In the genomic region with DNA sequence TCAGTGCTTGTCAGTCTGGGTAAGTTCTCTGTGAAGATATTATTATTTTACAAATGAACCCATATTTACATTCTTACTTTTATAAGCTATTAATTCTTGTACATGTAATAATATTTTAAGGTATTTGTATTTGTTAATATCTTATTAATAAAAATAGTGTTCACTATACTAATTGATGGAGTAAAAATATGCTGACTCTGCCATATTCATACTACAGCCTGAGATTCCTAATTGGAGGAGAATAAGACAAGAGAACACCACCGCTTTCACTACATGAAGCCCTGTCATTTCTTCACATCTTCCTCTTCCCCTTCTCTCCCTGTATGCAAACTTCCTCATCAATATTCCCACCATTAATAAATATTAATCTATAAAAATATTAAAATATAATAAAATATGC, we compare ENCODE assay signal across 4 cellular contexts.
A peak's percentile ranks its signal among the peaks of the same experiment; 100 is the strongest.
TF ChIP-seq lines count a peak whose summit lies in the region.

No MANE protein-coding gene starts in this region.

TF ChIP-seq in HepG2, 621 proteins besides CTCF, POLR2A, EP300 and RAD21:
- peak; percentile 92 for TF ChIP-seq MAFF (IDR thresholded peaks at IDR 0.05; ENCODE audit: low read depth, low read length)
- TF ChIP-seq MAFK (conservative IDR thresholded peaks at IDR 0.05 in 1 of 2, IDR thresholded peaks at IDR 0.05 in 1 of 2; ENCODE audit: low read length in 2 of 2) = peak; percentile 89 to 96
- no peak for TF ChIP-seq MBNL3 (CRISPR knock-in tag; conservative IDR thresholded peaks at IDR 0.05)

TF ChIP-seq in A549, 52 proteins besides CTCF, POLR2A, EP300 and RAD21:
- TF ChIP-seq EHF (CRISPR knock-in tag; IDR thresholded peaks at IDR 0.05) (no peak), NPAS2 (CRISPR knock-in tag; IDR thresholded peaks at IDR 0.05; ENCODE audit: borderline replicate concordance) (no peak), MAFK (IDR thresholded peaks at IDR 0.05; ENCODE audit: partially characterized antibody) (peak; percentile 86)

TF ChIP-seq in IMR-90, 13 proteins besides CTCF, POLR2A, EP300 and RAD21:
- peak; percentile 95 for TF ChIP-seq MAFK (IDR thresholded peaks at IDR 0.05; ENCODE audit: low read depth, low read length)
- TF ChIP-seq NFE2L2 (IDR thresholded peaks at IDR 0.05; ENCODE audit: low read depth, low read length) = no peak
- TF ChIP-seq MXI1 (IDR thresholded peaks at IDR 0.05; ENCODE audit: borderline replicate concordance, low read depth, low read length) = no peak

TF ChIP-seq in H1, 55 proteins besides CTCF, POLR2A, EP300 and RAD21:
- TF ChIP-seq MAFK (IDR thresholded peaks at IDR 0.05; ENCODE audit: low read depth, low read length) (peak; percentile 81; the same call in 1 of the 2 replicates), SIN3A (conservative IDR thresholded peaks at IDR 0.05 in 1 of 2, IDR thresholded peaks at IDR 0.05 in 1 of 2; ENCODE audit: low read depth in 1 of 2, low read length in 2 of 2) (no peak)
TF ChIP-seq in H1: peak in this region for 1.
